In genomic region chr11:134332189-134332631, GRCh38 we compare ENCODE assay signal across 8 cellular contexts. TPM values are rescaled to one million over a fixed set of nuclear protein-coding genes. Genes with fewer than 3 reads are reported as not detected.
A peak's percentile ranks its signal among the peaks of the same experiment; 100 is the strongest.
DNase-seq lines count a peak whose midpoint lies in the region; ATAC-seq and TF ChIP-seq lines count a peak whose summit lies in the region.

No MANE protein-coding gene starts in this region.

- H3K27me3 ChIP-seq in HUES64 (ENCODE audit: insufficient read depth, low read length): peaks cover 57% of the 10 kb centered on the region
- H3K27me3 ChIP-seq in ascending aorta: no peaks in the 10 kb centered on the region
- peaks cover 10% of the 10 kb centered on the region for H3K27me3 ChIP-seq in kidney epithelial cell (ENCODE audit: control insufficient read depth, insufficient read depth, low read length)

- peak; percentile 12 to 31 for ATAC-seq in activated CD4-positive, CD25-positive, alpha-beta regulatory T cell treated with anti-CD3 and anti-CD28 coated beads, Interleukin-2, amount 50 U/mL, for 24 hours

- DNase-seq in activated CD4-positive, CD25-positive, alpha-beta regulatory T cell (lab: John Stamatoyannopoulos, UW): no peak
- DNase-seq in ascending aorta (ENCODE audit: low spot score in 2 of 2) (no peak), kidney epithelial cell (ENCODE audit: low read depth) (no peak), RWPE1 (ENCODE audit: low spot score) (no peak), posterior vena cava (ENCODE audit: low spot score) (no peak)
- peak; percentile 4 to 13 for DNase-seq in stimulated activated CD4-positive, alpha-beta T cell treated with anti-CD3 and anti-CD28 coated beads, Interleukin-4, amount 100 ng/mL, for 48 hours (ENCODE audit: low read depth in 2 of 2)

- H3K36me3 ChIP-seq in HUES64 (ENCODE audit: insufficient read depth, low read length) (no peaks in the 10 kb centered on the region), ascending aorta (no peaks in the 10 kb centered on the region), kidney epithelial cell (ENCODE audit: control insufficient read depth, insufficient read depth, low read length) (no peaks in the 10 kb centered on the region)

- WGBS in HUES64: under 1% methylated on average over 40 of the region's 40 CpGs

- intact Hi-C loops in ascending aorta (cut with DNase I) (loop anchor here (5.0 kb wide), 2 partner anchors 285 to 365 kb away; no protein-coding TSS in a partner anchor), posterior vena cava (cut with DNase I) (no loop called here)

- CTCF ChIA-PET in RWPE1 (lab: Yijun Ruan, JAX): interaction anchor here (0.6 to 0.9 kb wide), 2 partner anchors 37 to 57 kb away, joined by 3 read pairs; no protein-coding TSS in a partner anchor

- no peaks in the 10 kb centered on the region for H3K9me3 ChIP-seq in HUES64 (ENCODE audit: insufficient read depth, low read depth, low read length)
- no peaks in the 10 kb centered on the region for H3K9me3 ChIP-seq in ascending aorta

- H3K9ac ChIP-seq in HUES64 (ENCODE audit: low read depth, low read length): 0 out of 2 replicates have a peak overlapping the region, but pooled peaks have one; percentile 42

- H3K27ac ChIP-seq in HUES64 (ENCODE audit: low read depth, low read length) (no peak overlapping the region), ascending aorta (no peak overlapping the region), RWPE1 (no peak overlapping the region)

- TF ChIP-seq CTCF in ascending aorta (IDR thresholded peaks at IDR 0.05) (no peak), kidney epithelial cell (IDR thresholded peaks at IDR 0.05; ENCODE audit: insufficient read depth, low read length, poor library complexity, severe bottlenecking) (no peak), RWPE1 (conservative IDR thresholded peaks at IDR 0.05; ENCODE audit: low read depth) (no peak)

- peaks cover 17% of the 10 kb centered on the region for H3K4me1 ChIP-seq in HUES64 (ENCODE audit: insufficient read depth, low read length)
- H3K4me1 ChIP-seq in ascending aorta: peaks cover 0 to 8% of the 10 kb centered on the region in 2 donors

- peak overlapping the region; percentile 83 for H3K4me3 ChIP-seq in HUES64 (ENCODE audit: low read length)
- H3K4me3 ChIP-seq in ascending aorta: peak overlapping the region; percentile 58 to 61
- H3K4me3 ChIP-seq in kidney epithelial cell (ENCODE audit: low read depth, low read length): peak overlapping the region; percentile 41

- POLR2A ChIA-PET in RWPE1 (lab: Yijun Ruan, JAX; ENCODE audit: low non-redundant PET): interaction anchor here (0.7 kb wide), 1 partner anchor 68 kb away, joined by 3 read pairs; no protein-coding TSS in a partner anchor

RNA-seq across cellular contexts. Expression of gene GLB1L2, which starts 0.4 kb away (rescaled TPM):
- polyA plus RNA-seq in HUES64 (2013, experiment 1 of 2): 3.3 TPM
- polyA plus RNA-seq in HUES64 (2013, experiment 2 of 2): 3.4 TPM
- total RNA-seq in ascending aorta (1.7 TPM), kidney epithelial cell (14.8 and 16.3 TPM in 2 replicates), posterior vena cava (1 to 10 TPM; 2.8 to 4.0 TPM)

RNA-seq across cellular contexts. Expression of gene GLB1L3, which starts 56.0 kb away (rescaled TPM):
- 9.6 TPM for polyA plus RNA-seq in HUES64 (2013, experiment 1 of 2)
- 7.3 TPM for polyA plus RNA-seq in HUES64 (2013, experiment 2 of 2)
- not detected for total RNA-seq in ascending aorta
- 0.75 and 1.2 TPM in 2 replicates for total RNA-seq in kidney epithelial cell
- not detected for total RNA-seq in posterior vena cava

Comparison
In these comparisons a context has a peak if more than half of its experiments do, and no peak if none do; other contexts are left out.
1. DNase-seq: peak in stimulated activated CD4-positive, alpha-beta T cell treated with anti-CD3 and anti-CD28 coated beads, Interleukin-4, amount 100 ng/mL, for 48 hours (2 of 2); none in activated CD4-positive, CD25-positive, alpha-beta regulatory T cell (0 of 4), ascending aorta (0 of 2), kidney epithelial cell (single experiment), RWPE1 (single experiment) and posterior vena cava (single experiment).
2. Peak in every context shown above with its lines, with median percentiles within 50 percentile points of each other: H3K4me3 ChIP-seq.